Comparison of ENCODE assay signal across 1 cellular context in genomic region chr2:189638305-189639002, GRCh38.
TF ChIP-seq lines count a peak whose summit lies in the region.

No MANE protein-coding gene starts in this region.

TF ChIP-seq in SK-N-SH, 30 proteins besides CTCF, POLR2A, EP300 and RAD21 (continued from another document):
- no peak for TF ChIP-seq IRF3 (IDR thresholded peaks at IDR 0.05; ENCODE audit: low read depth, low read length)
- TF ChIP-seq USF1 (IDR thresholded peaks at IDR 0.05; ENCODE audit: borderline replicate concordance, low read depth): no peak
- no peak for TF ChIP-seq USF2 (IDR thresholded peaks at IDR 0.05; ENCODE audit: borderline replicate concordance, low read depth, low read length)
- no peak for TF ChIP-seq FOXM1 (IDR thresholded peaks at IDR 0.05; ENCODE audit: low read depth)
